In the genomic region with DNA sequence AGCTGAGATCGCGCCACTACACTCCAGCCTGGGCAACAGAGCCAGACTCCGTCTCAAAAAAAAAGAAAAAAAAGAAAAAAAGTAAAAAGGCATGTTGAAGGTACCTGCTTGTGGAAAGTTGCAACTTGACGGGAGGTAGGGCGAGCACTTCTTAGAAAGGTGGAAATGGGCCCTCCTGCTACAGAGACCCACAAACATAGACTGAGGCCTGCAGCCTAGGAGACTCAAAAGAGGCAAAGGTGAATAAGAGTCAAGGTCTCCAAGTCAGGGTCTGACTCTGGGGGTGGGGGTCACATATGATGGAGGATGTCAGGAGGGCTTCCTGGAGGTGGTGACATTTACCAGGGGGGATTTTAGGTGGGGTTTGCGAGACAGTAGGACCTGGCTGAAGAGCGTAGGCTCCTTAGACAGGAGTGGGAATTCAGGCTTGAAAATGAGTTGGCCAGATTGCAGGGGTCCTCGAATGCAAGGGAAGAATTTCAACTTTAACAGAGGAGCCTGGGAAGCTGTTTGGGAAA, we compare ENCODE assay signal across 11 cellular contexts.
A peak's percentile ranks its signal among the peaks of the same experiment; 100 is the strongest.
DNase-seq lines count a peak whose midpoint lies in the region; ATAC-seq and TF ChIP-seq lines count a peak whose summit lies in the region.
"Had no signal": no experiment of that assay in that cellular context is flagged by ENCODE, and none has a peak within 500 bp of the region (broad histone marks: within the 10 kb centered on the region; RNA-seq: fewer than 3 reads in every experiment).

No MANE protein-coding gene starts in this region.

- DNase-seq in DND-41: no peak
- no peak for DNase-seq in OCI-LY7 (ENCODE audit: low spot score)
- DNase-seq in KG1 (lab: John Stamatoyannopoulos, UW): no peak
- DNase-seq in stimulated activated CD4-positive, alpha-beta T cell treated with anti-CD3 and anti-CD28 coated beads, Interleukin-12 subunit alpha, Interleukin-12 subunit beta, amount 100 ng/mL, for 4 hours: no peak
- DNase-seq in EL: no peak
- no peak for DNase-seq in activated CD4-positive, CD25-positive, alpha-beta regulatory T cell treated with anti-CD3 and anti-CD28 coated beads, Interleukin-2, amount 50 U/mL, for 72 hours
- DNase-seq: GDM1, NCI-H2107, pancreas had no signal

- H3K79me2 ChIP-seq in DND-41 (ENCODE audit: insufficient read depth, low read length) (peaks cover 51% of the 10 kb centered on the region), OCI-LY7 (ENCODE audit: insufficient read depth, low read depth, low read length) (peaks cover 41% of the 10 kb centered on the region)

- H2AFZ ChIP-seq in DND-41 (ENCODE audit: low read depth, low read length): no peak overlapping the region
- H2AFZ ChIP-seq in OCI-LY7 (ENCODE audit: low read length): no peak overlapping the region

- intact Hi-C loops in OCI-LY7 (cut with micrococcal nuclease; ENCODE audit: unreplicated experiment): loop anchor here (5.0 to 10.0 kb wide), 5 partner anchors 112 to 1901 kb away; a partner anchor contains a TSS

- 85 to 88% methylated on average over 8 of the region's 8 CpGs for WGBS in esophagus, 2 donors

- H3K36me3 ChIP-seq in DND-41 (ENCODE audit: insufficient read depth, low read length): no peaks in the 10 kb centered on the region; the same call in 1 of the 2 replicates
- peaks cover 22% of the 10 kb centered on the region for H3K36me3 ChIP-seq in OCI-LY7 (ENCODE audit: insufficient read depth, low read length)
- peaks cover 0 to 2% of the 10 kb centered on the region in 2 donors for H3K36me3 ChIP-seq in esophagus (ENCODE audit: control insufficient read depth in 2 of 2, insufficient read depth in 2 of 2, low read length in 1 of 2)
- H3K36me3 ChIP-seq: pancreas had no signal

- no peaks in the 10 kb centered on the region for H3K9me2 ChIP-seq in OCI-LY7 (ENCODE audit: insufficient read depth, low read length)

- no peak for TF ChIP-seq CTCF in DND-41 (IDR thresholded peaks at IDR 0.05; ENCODE audit: borderline replicate concordance, extremely low read depth, low read length, poor library complexity, severe bottlenecking)
- no peak for TF ChIP-seq CTCF in OCI-LY7 (conservative IDR thresholded peaks at IDR 0.05; ENCODE audit: low read length)

- H3K4me3 ChIP-seq in DND-41 (ENCODE audit: low read depth in 1 of 2, low read length in 2 of 2) (peak overlapping the region in 1 of 2 experiments; percentile 50; a peak in 1 of 4 replicates), OCI-LY7 (ENCODE audit: low read depth, low read length, poor library complexity, severe bottlenecking) (no peak overlapping the region), esophagus (ENCODE audit: low read depth in 1 of 2, low read length in 2 of 2) (no peak overlapping the region), skin epidermis (no peak overlapping the region)
- H3K4me3 ChIP-seq: pancreas had no signal

- CTCF ChIA-PET in OCI-LY7 (lab: Charles Lee; ENCODE audit: unreplicated experiment): interaction anchor here (1.3 to 2.6 kb wide), 3 partner anchors 12 to 43 kb away, joined by 3 to 13 read pairs (median 12); no protein-coding TSS in a partner anchor

- no peaks in the 10 kb centered on the region for H3K27me3 ChIP-seq in DND-41 (ENCODE audit: insufficient read depth, low read length, poor library complexity)
- H3K27me3 ChIP-seq in esophagus (ENCODE audit: control insufficient read depth in 1 of 2, insufficient read depth in 2 of 2, low read length in 2 of 2): no peaks in the 10 kb centered on the region
- H3K27me3 ChIP-seq: pancreas had no signal

- no peaks in the 10 kb centered on the region for H3K9me3 ChIP-seq in DND-41 (ENCODE audit: insufficient read depth, low read length, severe bottlenecking)
- H3K9me3 ChIP-seq in OCI-LY7 (ENCODE audit: low read length): no peaks in the 10 kb centered on the region
- H3K9me3 ChIP-seq in esophagus (ENCODE audit: control insufficient read depth in 2 of 2, insufficient read depth in 1 of 2, low read depth in 1 of 2, low read length in 1 of 2): no peaks in the 10 kb centered on the region
- H3K9me3 ChIP-seq: pancreas had no signal

- H3K27ac ChIP-seq in DND-41 (ENCODE audit: low read length) (peak overlapping the region; percentile 99), OCI-LY7 (ENCODE audit: low read depth, low read length, poor library complexity, severe bottlenecking) (peak overlapping the region; percentile 95), esophagus (ENCODE audit: low read depth in 2 of 2, low read length in 1 of 2) (peak overlapping the region; percentile 60 to 83), skin epidermis (peak overlapping the region in 19 of 21 experiments; percentile 29 to 97 (median 80))

- no peak for ATAC-seq in DND-41 (ENCODE audit: insufficient read depth, low read depth)

- H3K4me1 ChIP-seq in DND-41 (ENCODE audit: insufficient read depth, low read length): peaks cover 100% of the 10 kb centered on the region
- peaks cover 97% of the 10 kb centered on the region for H3K4me1 ChIP-seq in OCI-LY7 (ENCODE audit: insufficient read depth, low read length, poor library complexity, severe bottlenecking)
- H3K4me1 ChIP-seq in esophagus (ENCODE audit: control insufficient read depth in 2 of 2, insufficient read depth in 2 of 2, low read length in 1 of 2): peaks cover 13 to 31% of the 10 kb centered on the region in 2 donors

- H4K20me1 ChIP-seq in DND-41 (ENCODE audit: insufficient read depth, low read length) (no peaks in the 10 kb centered on the region), OCI-LY7 (ENCODE audit: insufficient read depth, low read length) (no peaks in the 10 kb centered on the region)

- POLR2A ChIA-PET in OCI-LY7 (lab: Charles Lee): interaction anchor here (0.7 to 4.1 kb wide), 13 partner anchors 9 to 112 kb away, joined by 3 to 39 read pairs (median 5); no protein-coding TSS in a partner anchor

- BruUV-seq in OCI-LY7 (replicated peaks; lab: Mats Ljungman, UMichigan): no TSS peak

- peak overlapping the region; percentile 66 for H3K9ac ChIP-seq in DND-41 (ENCODE audit: low read depth, low read length)

- H3K4me2 ChIP-seq in DND-41 (ENCODE audit: insufficient read depth, low read length) (peak overlapping the region; percentile 65), OCI-LY7 (ENCODE audit: low read length) (peak overlapping the region; percentile 80)
